24 cellular contexts compared by ENCODE assay signal in genomic region chr4:3121596-3121995, GRCh38. TPM values are rescaled to one million over a fixed set of nuclear protein-coding genes. Genes with fewer than 3 reads are reported as not detected.
A peak's percentile ranks its signal among the peaks of the same experiment; 100 is the strongest.
DNase-seq lines count a peak whose midpoint lies in the region; ATAC-seq, FAIRE-seq and TF ChIP-seq lines count a peak whose summit lies in the region.
"Had no signal": no experiment of that assay in that cellular context is flagged by ENCODE, and none has a peak within 500 bp of the region (broad histone marks: within the 10 kb centered on the region; RNA-seq: fewer than 3 reads in every experiment).

No MANE protein-coding gene starts in this region.

- no peak overlapping the region for H3K4me3 Mint-ChIP-seq in activated naive CD4-positive, alpha-beta T cell treated with anti-CD3 and anti-CD28 coated beads, Interleukin-2, amount 10 ng/mL, durations not matched to agents 7 days and 5 days
- no peak overlapping the region for H3K4me3 Mint-ChIP-seq in osteocyte (ENCODE audit: unreplicated experiment)
- H3K4me3 Mint-ChIP-seq: memory B cell, neural progenitor cell had no signal

- H3K27me3 ChIP-seq in esophagus squamous epithelium (no peaks in the 10 kb centered on the region), upper lobe of left lung (no peaks in the 10 kb centered on the region), small intestine (ENCODE audit: control insufficient read depth in 2 of 2, insufficient read depth in 2 of 2, low read length in 2 of 2) (no peaks in the 10 kb centered on the region)
- H3K27me3 ChIP-seq: BLaER1 treated with 17β-estradiol and CSF1 and Interleukin-3, amounts not matched to agents 10 nM and 100 nM; neural progenitor cell; SJSA1 had no signal

- H3K27me3 Mint-ChIP-seq in activated naive CD4-positive, alpha-beta T cell treated with anti-CD3 and anti-CD28 coated beads, Interleukin-2, amount 10 ng/mL, durations not matched to agents 7 days and 5 days: no peaks in the 10 kb centered on the region
- H3K27me3 Mint-ChIP-seq in osteocyte (ENCODE audit: unreplicated experiment): no peaks in the 10 kb centered on the region
- H3K27me3 Mint-ChIP-seq: IgD-negative memory B cell, memory B cell had no signal

- H3K9me3 Mint-ChIP-seq in activated naive CD4-positive, alpha-beta T cell treated with anti-CD3 and anti-CD28 coated beads, Interleukin-2, amount 10 ng/mL, durations not matched to agents 7 days and 5 days: no peaks in the 10 kb centered on the region
- no peaks in the 10 kb centered on the region for H3K9me3 Mint-ChIP-seq in osteocyte (ENCODE audit: unreplicated experiment)
- H3K9me3 Mint-ChIP-seq: IgD-negative memory B cell, memory B cell, neural progenitor cell had no signal

- 90 to 95% methylated on average over 2 of the region's 2 CpGs for WGBS in esophagus squamous epithelium, 2 donors
- WGBS in upper lobe of left lung, 2 donors: 91 to 100% methylated on average over 2 of the region's 2 CpGs
- 94 to 98% (median 98%) methylated on average over 2 of the region's 2 CpGs for WGBS in small intestine, 3 donors

- H3K36me3 Mint-ChIP-seq in activated naive CD4-positive, alpha-beta T cell treated with anti-CD3 and anti-CD28 coated beads, Interleukin-2, amount 10 ng/mL, durations not matched to agents 7 days and 5 days: peaks cover 27% of the 10 kb centered on the region
- peaks cover 14% of the 10 kb centered on the region for H3K36me3 Mint-ChIP-seq in osteocyte (ENCODE audit: unreplicated experiment)

- CTCF ChIA-PET in activated naive CD4-positive, alpha-beta T cell treated with anti-CD3 and anti-CD28 coated beads, Interleukin-2, amount 10 ng/mL, durations not matched to agents 7 days and 5 days (lab: Charles Lee): no interaction called here

- H3K4me1 ChIP-seq in esophagus squamous epithelium (peaks cover 4 to 37% (median 12%) of the 10 kb centered on the region in 3 donors), upper lobe of left lung (peaks cover 15 to 27% (median 22%) of the 10 kb centered on the region in 4 donors), small intestine (ENCODE audit: control insufficient read depth in 2 of 2, insufficient read depth in 1 of 2, low read depth in 1 of 2, low read length in 1 of 2) (no peaks in the 10 kb centered on the region)
- H3K4me1 ChIP-seq: neural progenitor cell, SJSA1 had no signal

- H3K4me3 ChIP-seq in esophagus squamous epithelium: no peak overlapping the region
- H3K4me3 ChIP-seq in upper lobe of left lung: no peak overlapping the region
- H3K4me3 ChIP-seq in small intestine (ENCODE audit: low read depth in 1 of 2, low read length in 2 of 2): no peak overlapping the region
- H3K4me3 ChIP-seq: BLaER1 treated with 17β-estradiol and CSF1 and Interleukin-3, amounts not matched to agents 10 nM and 100 nM; neural progenitor cell; SJSA1 had no signal

- H3K27ac ChIP-seq in esophagus squamous epithelium: peak overlapping the region; percentile 62 to 84 (median 74)
- H3K27ac ChIP-seq in upper lobe of left lung: peak overlapping the region; percentile 62 to 76 (median 73)
- peak overlapping the region in 1 of 2 donors; percentile 84 for H3K27ac ChIP-seq in small intestine (ENCODE audit: low read depth in 1 of 2, low read length in 1 of 2)
- H3K27ac ChIP-seq: 22Rv1; BLaER1 treated with 17β-estradiol and CSF1 and Interleukin-3, amounts not matched to agents 10 nM and 100 nM; neural progenitor cell; SJSA1 had no signal

- no peak for FAIRE-seq in small intestine (lab: Jason Lieb, UNC)

- TF ChIP-seq POLR2A in esophagus squamous epithelium (IDR thresholded peaks at IDR 0.05): no peak
- TF ChIP-seq POLR2A in upper lobe of left lung (IDR thresholded peaks at IDR 0.05): no peak

- no peak for TF ChIP-seq EP300 in upper lobe of left lung (IDR thresholded peaks at IDR 0.05)

- H3K9me3 ChIP-seq in esophagus squamous epithelium (no peaks in the 10 kb centered on the region), upper lobe of left lung (no peaks in the 10 kb centered on the region), small intestine (ENCODE audit: control insufficient read depth, low read depth) (no peaks in the 10 kb centered on the region)
- H3K9me3 ChIP-seq: BLaER1 treated with 17β-estradiol and CSF1 and Interleukin-3, amounts not matched to agents 10 nM and 100 nM; SJSA1 had no signal

- peaks cover 14% of the 10 kb centered on the region for H3K4me1 Mint-ChIP-seq in activated naive CD4-positive, alpha-beta T cell treated with anti-CD3 and anti-CD28 coated beads, Interleukin-2, amount 10 ng/mL, durations not matched to agents 7 days and 5 days
- peaks cover 30% of the 10 kb centered on the region for H3K4me1 Mint-ChIP-seq in osteocyte (ENCODE audit: unreplicated experiment)
- H3K4me1 Mint-ChIP-seq: memory B cell, neural progenitor cell had no signal

- peak overlapping the region; percentile 80 for H3K27ac Mint-ChIP-seq in activated naive CD4-positive, alpha-beta T cell treated with anti-CD3 and anti-CD28 coated beads, Interleukin-2, amount 10 ng/mL, durations not matched to agents 7 days and 5 days
- H3K27ac Mint-ChIP-seq in osteocyte (ENCODE audit: unreplicated experiment): peak overlapping the region; percentile 82

- TF ChIP-seq CTCF in esophagus squamous epithelium (IDR thresholded peaks at IDR 0.05): no peak
- no peak for TF ChIP-seq CTCF in osteocyte (IDR thresholded peaks at IDR 0.05)
- no peak for TF ChIP-seq CTCF in upper lobe of left lung (IDR thresholded peaks at IDR 0.05)

- no peak for ATAC-seq in upper lobe of left lung (ENCODE audit: low FRiP score in 2 of 2)
- no peak for ATAC-seq in activated CD4-positive, CD25-positive, alpha-beta regulatory T cell treated with anti-CD3 and anti-CD28 coated beads, Interleukin-2, amount 50 U/mL, for 24 hours

- intact Hi-C loops in esophagus squamous epithelium (cut with DNase I): no loop called here

- no peak for DNase-seq in activated naive CD4-positive, alpha-beta T cell treated with anti-CD3 and anti-CD28 coated beads, Interleukin-2, amount 10 ng/mL, durations not matched to agents 7 days and 5 days
- no peak for DNase-seq in activated naive CD4-positive, alpha-beta T cell treated with Interleukin-2 at 50 U/mL for 16 hours
- DNase-seq in esophagus squamous epithelium (lab: John Stamatoyannopoulos, UW) (no peak), osteocyte (ENCODE audit: extremely low spot score, unreplicated experiment) (no peak), upper lobe of left lung (no peak), small intestine (no peak), NCI-H1694 treated with DMSO at 0.1 percent for 48 hours (lab: John Stamatoyannopoulos, UW) (no peak)
- DNase-seq: activated CD4-positive, alpha-beta T cell treated with anti-CD3 and anti-CD28 coated beads for 4 hours; activated CD8-positive, alpha-beta memory T cell treated with anti-CD3 and anti-CD28 coated beads, Interleukin-2, amount 50 U/mL, for 4 hours; activated naive CD4-positive, alpha-beta T cell; cortex of kidney; glutamatergic neuron; NCI-H2029; NCI-H69; OCI-M1; T-helper 9 cell had no signal

- H3K36me3 ChIP-seq in esophagus squamous epithelium: peaks cover 1 to 85% (median 12%) of the 10 kb centered on the region in 3 donors
- peaks cover 6 to 50% (median 35%) of the 10 kb centered on the region in 4 donors for H3K36me3 ChIP-seq in upper lobe of left lung
- peaks cover 0 to 23% of the 10 kb centered on the region in 2 donors for H3K36me3 ChIP-seq in small intestine (ENCODE audit: control insufficient read depth in 2 of 2, insufficient read depth in 2 of 2, low read length in 2 of 2)

RNA-seq across cellular contexts. Expression of gene HTT, which starts 47.1 kb away (rescaled TPM):
- total RNA-seq in esophagus squamous epithelium (100 to 1,000 TPM in 1 of 4 donors, 10 to 100 TPM in 3; 37.5 to 119 (median 48.7) TPM), osteocyte (44.9 and 51.3 TPM in 2 replicates), upper lobe of left lung (100 to 1,000 TPM in 2 of 6 donors, 10 to 100 TPM in 4; 55.4 to 170 (median 81.5) TPM)
- polyA plus RNA-seq in small intestine: 10 to 100 TPM; 10.3 to 18.9 (median 10.8) TPM

RNA-seq across cellular contexts. Expression of gene HTT-AS, which starts 47.3 kb away (rescaled TPM):
- total RNA-seq in esophagus squamous epithelium (not detected), osteocyte (not detected in 2 replicates), upper lobe of left lung (not detected)
- polyA plus RNA-seq in small intestine: not detected
- total RNA-seq: epithelial cell of proximal tubule, SJSA1 had no signal
- polyA plus RNA-seq: IgD-negative memory B cell had no signal
